Comparison of ENCODE assay signal across 8 cellular contexts in the genomic region with DNA sequence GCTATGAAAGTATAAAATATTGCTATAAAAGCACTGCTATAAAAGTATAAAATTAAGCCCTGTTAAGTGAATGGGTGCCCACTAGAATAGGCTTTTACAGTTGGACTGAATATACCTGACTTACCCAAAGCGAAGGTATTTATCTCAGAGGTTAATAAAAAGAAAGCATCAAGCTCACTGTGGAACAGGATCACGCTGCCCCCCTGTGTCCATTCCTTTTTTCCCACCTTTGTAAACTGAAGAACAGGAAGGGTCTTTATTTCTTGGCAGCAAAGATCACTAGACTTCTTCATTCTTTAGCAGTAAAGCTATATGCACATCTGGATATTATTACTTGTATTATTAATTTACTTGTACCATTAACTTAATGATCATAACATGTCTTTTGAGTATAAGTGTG. TPM values are rescaled to one million over a fixed set of nuclear protein-coding genes. Genes with fewer than 3 reads are reported as not detected.
DNase-seq lines count a peak whose midpoint lies in the region; ATAC-seq, FAIRE-seq and TF ChIP-seq lines count a peak whose summit lies in the region.

No MANE protein-coding gene starts in this region.

- H3F3A ChIP-seq in neural cell (ENCODE audit: insufficient read depth, low read length, poor library complexity, severe bottlenecking) = no peaks in the 10 kb centered on the region

- FAIRE-seq in GM12891 (lab: Jason Lieb, UNC) = peak; percentile 71

- H4K20me1 ChIP-seq in mammary epithelial cell (ENCODE audit: insufficient read depth, low read length) (no peaks in the 10 kb centered on the region), neural cell (ENCODE audit: insufficient read depth) (no peaks in the 10 kb centered on the region)

- WGBS in mammary epithelial cell (ENCODE audit: low coverage, missing lambda C conversion rate) = 18% methylated on average over 2 of the region's 2 CpGs

- no peaks in the 10 kb centered on the region for H3K9me2 ChIP-seq in neural cell (ENCODE audit: insufficient read depth, low read length)

- H3K79me2 ChIP-seq in mammary epithelial cell (ENCODE audit: insufficient read depth, low read length) = no peaks in the 10 kb centered on the region
- no peaks in the 10 kb centered on the region for H3K79me2 ChIP-seq in neural cell (replicated peaks; ENCODE audit: insufficient read depth, low read length)

- intact Hi-C loops in mammary epithelial cell (cut with micrococcal nuclease) = loop anchor here (1.0 kb wide), 1 partner anchor 258 kb away; no protein-coding TSS in a partner anchor

- TF ChIP-seq CTCF in AG09319 (IDR thresholded peaks at IDR 0.05; ENCODE audit: low read depth, low read length) (peak; percentile 53), Peyer's patch (IDR thresholded peaks at IDR 0.05) (peak in 5 of 6 experiments; percentile 14 to 50 (median 39)), mammary epithelial cell (conservative IDR thresholded peaks at IDR 0.05 in 1 of 2, IDR thresholded peaks at IDR 0.05 in 1 of 2; ENCODE audit: extremely low read depth in 1 of 2, insufficient read depth in 1 of 2, low read depth in 1 of 2, low read length in 2 of 2) (peak; percentile 34 to 49), neural cell (IDR thresholded peaks at IDR 0.05; ENCODE audit: poor library complexity, severe bottlenecking) (peak; percentile 72)

- dilution Hi-C loops in mammary epithelial cell (cut with HindIII; ENCODE audit: low sequenced_read_pairs) = no loop called here

- no peaks in the 10 kb centered on the region for H3K27me3 ChIP-seq in Peyer's patch
- H3K27me3 ChIP-seq in mammary epithelial cell (ENCODE audit: insufficient read depth, low read length) = no peaks in the 10 kb centered on the region
- H3K27me3 ChIP-seq in neural cell (ENCODE audit: insufficient read depth, low read depth, low read length) = no peaks in the 10 kb centered on the region

- H3K4me1 ChIP-seq in Peyer's patch = no peaks in the 10 kb centered on the region
- no peaks in the 10 kb centered on the region for H3K4me1 ChIP-seq in mammary epithelial cell (ENCODE audit: insufficient read depth, low read length)

- H3K4me2 ChIP-seq in mammary epithelial cell (ENCODE audit: insufficient read depth, low read depth, low read length) = no peak overlapping the region
- no peak overlapping the region for H3K4me2 ChIP-seq in neural cell (ENCODE audit: low read length)

- CTCF ChIA-PET in mammary epithelial cell (lab: Charles Lee; ENCODE audit: low non-redundant PET) = no interaction called here

- ATAC-seq in GM18870 (IDR thresholded peaks at IDR 0.05; ENCODE audit: unreplicated experiment) (no peak), GM18517 (IDR thresholded peaks at IDR 0.05; ENCODE audit: unreplicated experiment) (no peak)

- H3K9me3 ChIP-seq in Peyer's patch (no peaks in the 10 kb centered on the region), mammary epithelial cell (replicated peaks; ENCODE audit: insufficient read depth, low read length) (no peaks in the 10 kb centered on the region), neural cell (ENCODE audit: low read length) (no peaks in the 10 kb centered on the region)

- H3K9ac ChIP-seq in mammary epithelial cell (ENCODE audit: insufficient read depth, low read length) (no peak overlapping the region), neural cell (ENCODE audit: low read length) (no peak overlapping the region)

- TF ChIP-seq POLR2A in GM12891 (IDR thresholded peaks at IDR 0.05; ENCODE audit: low read depth, low read length) (no peak), Peyer's patch (IDR thresholded peaks at IDR 0.05) (no peak)

- H3K36me3 ChIP-seq in Peyer's patch (no peaks in the 10 kb centered on the region), mammary epithelial cell (ENCODE audit: insufficient read depth, low read length) (no peaks in the 10 kb centered on the region), neural cell (ENCODE audit: insufficient read depth, low read length) (no peaks in the 10 kb centered on the region)

- no TSS peak for BruUV-seq in mammary epithelial cell (replicated peaks; lab: Mats Ljungman, UMichigan)

- H2AFZ ChIP-seq in mammary epithelial cell (ENCODE audit: low read depth, low read length) (no peak overlapping the region), neural cell (ENCODE audit: low read depth, low read length) (no peak overlapping the region)

- H3K27ac ChIP-seq in Peyer's patch = no peak overlapping the region
- H3K27ac ChIP-seq in mammary epithelial cell (ENCODE audit: insufficient read depth, low read depth, low read length) = no peak overlapping the region
- H3K27ac ChIP-seq in neural cell (ENCODE audit: low read length) = no peak overlapping the region

- DNase-seq in AG09319 (ENCODE audit: extremely low read depth, low read depth) (no peak), GM12891 (ENCODE audit: insufficient read length, low spot score) (no peak), Peyer's patch (peak in 1 of 3 donors; percentile 59), mammary epithelial cell (no peak), NCI-H226 (no peak)

- TF ChIP-seq EP300 in neural cell (conservative IDR thresholded peaks at IDR 0.05; ENCODE audit: poor library complexity, severe bottlenecking) = no peak

- no peak overlapping the region for H3K4me3 ChIP-seq in Peyer's patch
- H3K4me3 ChIP-seq in mammary epithelial cell (replicated peaks in 1 of 3; ENCODE audit: insufficient read depth in 1 of 3, low read depth in 2 of 3, low read length in 3 of 3) = no peak overlapping the region
- no peak overlapping the region for H3K4me3 ChIP-seq in neural cell (ENCODE audit: low read length)

- TF ChIP-seq RAD21 in neural cell (conservative IDR thresholded peaks at IDR 0.05) = peak; percentile 73

- in situ Hi-C loops in mammary epithelial cell (cut with MboI; ENCODE audit: low sequenced_read_pairs in 2 of 2) = loop anchor here in 1 of 2 donors (25.0 kb wide), 1 partner anchor 253 kb away; no protein-coding TSS in a partner anchor

TF ChIP-seq in GM12891, 5 proteins besides CTCF, POLR2A, EP300 and RAD21:
- no peak for TF ChIP-seq TAF1 (IDR thresholded peaks at IDR 0.05; ENCODE audit: low read depth, low read length)
- no peak for TF ChIP-seq POLR2AphosphoS5 (IDR thresholded peaks at IDR 0.05; ENCODE audit: low read depth, low read length)
- TF ChIP-seq PAX5 (IDR thresholded peaks at IDR 0.05; ENCODE audit: insufficient read depth, low read length, severe bottlenecking) = no peak
- TF ChIP-seq POU2F2 (IDR thresholded peaks at IDR 0.05; ENCODE audit: low read depth, low read length) = no peak
- TF ChIP-seq SPI1 (IDR thresholded peaks at IDR 0.05; ENCODE audit: low read depth, low read length) = no peak
TF ChIP-seq in GM12891: peak in this region for 0.

TF ChIP-seq in neural cell, 6 proteins besides CTCF, POLR2A, EP300 and RAD21:
- TF ChIP-seq EZH2 (IDR thresholded peaks at IDR 0.05; ENCODE audit: borderline replicate concordance, insufficient read depth, low read length, poor library complexity, severe bottlenecking) (no peak), SMC3 (conservative IDR thresholded peaks at IDR 0.05; ENCODE audit: poor library complexity) (peak; percentile 77)

RNA-seq across cellular contexts. Expression of gene PLPP6, which starts 22.1 kb away (rescaled TPM):
- 4.3 TPM for polyA plus RNA-seq in GM12891 (2012; ENCODE audit: low read depth, missing spikeins)
- 10 to 100 TPM in 3 of 4 donors, 1 to 10 TPM in 1; 7.4 to 27.0 (median 19.7) TPM for total RNA-seq in Peyer's patch
- total RNA-seq in mammary epithelial cell = 10 to 100 TPM; 10.9 to 12.0 TPM
- polyA plus RNA-seq in mammary epithelial cell = 5.3 TPM
- polyA minus RNA-seq in mammary epithelial cell = 5.6 TPM
- polyA plus RNA-seq in neural cell = 22.3 and 26.3 TPM in 2 replicates
- polyA minus RNA-seq in neural cell = 28.7 and 30.9 TPM in 2 replicates

RNA-seq across cellular contexts. Expression of gene SPATA6L, which starts 26.3 kb away (rescaled TPM):
- 0.90 TPM for polyA plus RNA-seq in GM12891 (2012; ENCODE audit: low read depth, missing spikeins)
- total RNA-seq in Peyer's patch (10 to 100 TPM; 13.4 to 19.0 (median 16.6) TPM), mammary epithelial cell (1 to 10 TPM in 1 of 2 donors, under 1 TPM in 1; 0.85 to 4.3 TPM)
- polyA plus RNA-seq in mammary epithelial cell (0.91 TPM), neural cell (0.58 and 0.89 TPM in 2 replicates)
- polyA minus RNA-seq in mammary epithelial cell (1.4 TPM), neural cell (1.4 and 1.7 TPM in 2 replicates)

RNA-seq across cellular contexts. Expression of gene CDC37L1, which starts 39.3 kb away (rescaled TPM):
- 5.6 TPM for polyA plus RNA-seq in GM12891 (2012; ENCODE audit: low read depth, missing spikeins)
- total RNA-seq in Peyer's patch (10 to 100 TPM; 12.0 to 24.7 (median 19.8) TPM), mammary epithelial cell (10 to 100 TPM; 19.0 to 20.2 TPM)
- polyA plus RNA-seq in mammary epithelial cell (7.7 TPM), neural cell (25.0 and 34.7 TPM in 2 replicates)
- polyA minus RNA-seq in mammary epithelial cell (2.3 TPM), neural cell (47.5 and 51.7 TPM in 2 replicates)
